Comparison of ENCODE assay signal across 9 cellular contexts in the genomic region with DNA sequence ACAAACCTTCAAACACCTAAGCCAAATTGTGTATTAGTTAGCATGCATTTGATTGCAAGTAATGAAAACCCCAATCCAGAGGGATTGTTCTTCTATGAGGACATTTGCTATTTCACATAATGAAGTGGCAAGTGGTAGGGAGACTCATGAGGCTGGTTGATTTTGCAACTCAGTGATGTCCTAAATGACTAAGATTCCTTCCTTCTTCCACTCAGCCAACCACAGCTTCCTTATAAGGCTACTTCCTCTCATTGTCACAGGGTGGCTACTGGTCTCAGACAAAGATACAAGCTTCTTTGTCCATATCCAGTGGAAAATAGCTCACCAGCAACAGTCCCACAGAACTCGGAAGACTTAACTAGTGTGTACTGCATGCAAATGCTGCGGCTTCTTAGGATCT. TPM values are rescaled to one million over a fixed set of nuclear protein-coding genes. Genes with fewer than 3 reads are reported as not detected.
DNase-seq lines count a peak whose midpoint lies in the region; ATAC-seq and TF ChIP-seq lines count a peak whose summit lies in the region.
"Had no signal": no experiment of that assay in that cellular context is flagged by ENCODE, and none has a peak within 500 bp of the region (broad histone marks: within the 10 kb centered on the region; RNA-seq: fewer than 3 reads in every experiment).

No MANE protein-coding gene starts in this region.

- H3K4me3 ChIP-seq in fibroblast of lung (replicated peaks in 1 of 4; ENCODE audit: control extremely low read depth in 1 of 4, insufficient read depth in 1 of 4, low read depth in 3 of 4, low read length in 4 of 4), result no peak overlapping the region
- no peak overlapping the region for H3K4me3 ChIP-seq in CD4-positive, alpha-beta memory T cell (ENCODE audit: low read length in 2 of 2)

- no peak overlapping the region for H3K27ac Mint-ChIP-seq in activated CD4-positive, alpha-beta T cell treated with anti-CD3 and anti-CD28 coated beads for 36 hours
- H3K27ac Mint-ChIP-seq in activated CD4-positive, alpha-beta T cell treated with anti-CD3 and anti-CD28 coated beads, Interleukin-2, amount 10 ng/mL, durations not matched to agents 24 days and 14 days, result no peak overlapping the region
- no peak overlapping the region for H3K27ac Mint-ChIP-seq in stimulated activated effector memory CD8-positive, alpha-beta T cell treated with anti-CD3 and anti-CD28 coated beads, Interleukin-12 subunit alpha, Interleukin-12 subunit beta, amount 100 ng/mL, for 72 hours
- no peak overlapping the region for H3K27ac Mint-ChIP-seq in CD4-positive, alpha-beta memory T cell

- POLR2A ChIA-PET in activated CD4-positive, alpha-beta T cell treated with anti-CD3 and anti-CD28 coated beads for 36 hours (lab: Charles Lee), result no interaction called here
- POLR2A ChIA-PET in CD4-positive, alpha-beta memory T cell (lab: Charles Lee; ENCODE audit: partially characterized antibody), result no interaction called here

- no peaks in the 10 kb centered on the region for H3K36me3 ChIP-seq in fibroblast of lung (ENCODE audit: control insufficient read depth, insufficient read depth, low read length)
- no peaks in the 10 kb centered on the region for H3K36me3 ChIP-seq in CD4-positive, alpha-beta memory T cell (ENCODE audit: insufficient read depth, low read length)

- H3K9me3 ChIP-seq in fibroblast of lung (ENCODE audit: control insufficient read depth, insufficient read depth, low read depth, low read length), result no peaks in the 10 kb centered on the region
- H3K9me3 ChIP-seq in CD4-positive, alpha-beta memory T cell (ENCODE audit: control insufficient read depth in 1 of 2, low read length in 2 of 2), result no peaks in the 10 kb centered on the region

- H2AFZ ChIP-seq in fibroblast of lung (ENCODE audit: low read length), result no peak overlapping the region

- no peak for TF ChIP-seq CTCF in fibroblast of lung (conservative IDR thresholded peaks at IDR 0.05 in 1 of 2, IDR thresholded peaks at IDR 0.05 in 1 of 2; ENCODE audit: low read depth in 1 of 2, low read length in 2 of 2)

- H3K4me2 ChIP-seq in fibroblast of lung (ENCODE audit: extremely low read depth, insufficient read depth, low read length), result no peak overlapping the region

- no peaks in the 10 kb centered on the region for H3K4me1 Mint-ChIP-seq in activated CD4-positive, alpha-beta T cell treated with anti-CD3 and anti-CD28 coated beads for 36 hours
- no peaks in the 10 kb centered on the region for H3K4me1 Mint-ChIP-seq in activated CD4-positive, alpha-beta T cell treated with anti-CD3 and anti-CD28 coated beads, Interleukin-2, amount 10 ng/mL, durations not matched to agents 24 days and 14 days
- no peaks in the 10 kb centered on the region for H3K4me1 Mint-ChIP-seq in stimulated activated effector memory CD8-positive, alpha-beta T cell treated with anti-CD3 and anti-CD28 coated beads, Interleukin-12 subunit alpha, Interleukin-12 subunit beta, amount 100 ng/mL, for 72 hours
- H3K4me1 Mint-ChIP-seq in CD4-positive, alpha-beta memory T cell, result no peaks in the 10 kb centered on the region
- no peaks in the 10 kb centered on the region for H3K4me1 Mint-ChIP-seq in activated T-cell treated with anti-CD3 and anti-CD28 coated beads, Interleukin-2, amount 50 U/mL, for 4 hours (ENCODE audit: low read depth)

- H3K79me2 ChIP-seq in fibroblast of lung (ENCODE audit: control insufficient read depth, insufficient read depth, low read length), result no peaks in the 10 kb centered on the region

- intact Hi-C loops in activated CD4-positive, alpha-beta T cell treated with anti-CD3 and anti-CD28 coated beads for 36 hours (cut with DNase I, micrococcal nuclease), result no loop called here
- intact Hi-C loops in activated CD4-positive, alpha-beta T cell treated with anti-CD3 and anti-CD28 coated beads, Interleukin-2, amount 10 ng/mL, durations not matched to agents 24 days and 14 days (cut with micrococcal nuclease), result no loop called here
- intact Hi-C loops in CD4-positive, alpha-beta memory T cell (cut with micrococcal nuclease), result no loop called here

- no peak for DNase-seq in activated CD4-positive, alpha-beta T cell treated with anti-CD3 and anti-CD28 coated beads for 36 hours
- no peak for DNase-seq in activated CD4-positive, alpha-beta T cell treated with anti-CD3 and anti-CD28 coated beads, Interleukin-2, amount 10 ng/mL, durations not matched to agents 24 days and 14 days
- DNase-seq in KG1 (lab: John Stamatoyannopoulos, UW), result peak; percentile 1
- DNase-seq in fibroblast of lung (ENCODE audit: low read depth in 2 of 2), result peak; percentile 36 to 78
- DNase-seq in stimulated activated effector memory CD8-positive, alpha-beta T cell treated with anti-CD3 and anti-CD28 coated beads, Interleukin-12 subunit alpha, Interleukin-12 subunit beta, amount 100 ng/mL, for 72 hours (ENCODE audit: low spot score in 2 of 2), result no peak
- no peak for DNase-seq in CD4-positive, alpha-beta memory T cell
- DNase-seq in NCI-H446 (lab: John Stamatoyannopoulos, UW), result no peak
- no peak for DNase-seq in activated T-cell treated with anti-CD3 and anti-CD28 coated beads, Interleukin-2, amount 50 U/mL, for 4 hours

- H3K4me1 ChIP-seq in fibroblast of lung (ENCODE audit: control insufficient read depth, extremely low read depth, insufficient read depth, low read length), result no peaks in the 10 kb centered on the region
- no peaks in the 10 kb centered on the region for H3K4me1 ChIP-seq in CD4-positive, alpha-beta memory T cell (ENCODE audit: insufficient read depth, low read length)

- no peak overlapping the region for H3K27ac ChIP-seq in fibroblast of lung (ENCODE audit: insufficient read depth, low read length)
- no peak overlapping the region for H3K27ac ChIP-seq in CD4-positive, alpha-beta memory T cell (ENCODE audit: low read depth, low read length)

- peak; percentile 26 for ATAC-seq in activated CD4-positive, alpha-beta T cell treated with anti-CD3 and anti-CD28 coated beads for 36 hours
- ATAC-seq in stimulated activated effector memory CD8-positive, alpha-beta T cell treated with anti-CD3 and anti-CD28 coated beads, Interleukin-12 subunit alpha, Interleukin-12 subunit beta, amount 100 ng/mL, for 72 hours, result peak; percentile 82
- no peak for ATAC-seq in activated T-cell treated with anti-CD3 and anti-CD28 coated beads, Interleukin-2, amount 50 U/mL, for 4 hours

- H3K36me3 Mint-ChIP-seq in activated CD4-positive, alpha-beta T cell treated with anti-CD3 and anti-CD28 coated beads for 36 hours (ENCODE audit: low read depth), result no peaks in the 10 kb centered on the region
- no peaks in the 10 kb centered on the region for H3K36me3 Mint-ChIP-seq in activated CD4-positive, alpha-beta T cell treated with anti-CD3 and anti-CD28 coated beads, Interleukin-2, amount 10 ng/mL, durations not matched to agents 24 days and 14 days (ENCODE audit: low read depth)
- H3K36me3 Mint-ChIP-seq in stimulated activated effector memory CD8-positive, alpha-beta T cell treated with anti-CD3 and anti-CD28 coated beads, Interleukin-12 subunit alpha, Interleukin-12 subunit beta, amount 100 ng/mL, for 72 hours, result no peaks in the 10 kb centered on the region
- H3K36me3 Mint-ChIP-seq in CD4-positive, alpha-beta memory T cell, result no peaks in the 10 kb centered on the region
- H3K36me3 Mint-ChIP-seq in activated T-cell treated with anti-CD3 and anti-CD28 coated beads, Interleukin-2, amount 50 U/mL, for 4 hours (ENCODE audit: insufficient read depth), result no peaks in the 10 kb centered on the region

- H3K9me3 Mint-ChIP-seq in activated CD4-positive, alpha-beta T cell treated with anti-CD3 and anti-CD28 coated beads for 36 hours (ENCODE audit: low read depth), result no peaks in the 10 kb centered on the region
- no peaks in the 10 kb centered on the region for H3K9me3 Mint-ChIP-seq in activated CD4-positive, alpha-beta T cell treated with anti-CD3 and anti-CD28 coated beads, Interleukin-2, amount 10 ng/mL, durations not matched to agents 24 days and 14 days
- H3K9me3 Mint-ChIP-seq in stimulated activated effector memory CD8-positive, alpha-beta T cell treated with anti-CD3 and anti-CD28 coated beads, Interleukin-12 subunit alpha, Interleukin-12 subunit beta, amount 100 ng/mL, for 72 hours, result no peaks in the 10 kb centered on the region
- H3K9me3 Mint-ChIP-seq in CD4-positive, alpha-beta memory T cell, result peaks cover 0 to 5% (median 0%) of the 10 kb centered on the region in 8 donors
- no peaks in the 10 kb centered on the region for H3K9me3 Mint-ChIP-seq in activated T-cell treated with anti-CD3 and anti-CD28 coated beads, Interleukin-2, amount 50 U/mL, for 4 hours

- no peaks in the 10 kb centered on the region for H3K27me3 ChIP-seq in fibroblast of lung (ENCODE audit: control insufficient read depth, insufficient read depth, low read length)
- no peaks in the 10 kb centered on the region for H3K27me3 ChIP-seq in CD4-positive, alpha-beta memory T cell (ENCODE audit: insufficient read depth, low read length)

- H4K20me1 ChIP-seq in fibroblast of lung (ENCODE audit: control insufficient read depth, extremely low read depth, insufficient read depth, low read length), result no peaks in the 10 kb centered on the region

- no peak overlapping the region for H3K4me3 Mint-ChIP-seq in activated CD4-positive, alpha-beta T cell treated with anti-CD3 and anti-CD28 coated beads for 36 hours
- H3K4me3 Mint-ChIP-seq in activated CD4-positive, alpha-beta T cell treated with anti-CD3 and anti-CD28 coated beads, Interleukin-2, amount 10 ng/mL, durations not matched to agents 24 days and 14 days, result no peak overlapping the region
- no peak overlapping the region for H3K4me3 Mint-ChIP-seq in stimulated activated effector memory CD8-positive, alpha-beta T cell treated with anti-CD3 and anti-CD28 coated beads, Interleukin-12 subunit alpha, Interleukin-12 subunit beta, amount 100 ng/mL, for 72 hours
- no peak overlapping the region for H3K4me3 Mint-ChIP-seq in CD4-positive, alpha-beta memory T cell
- no peak overlapping the region for H3K4me3 Mint-ChIP-seq in activated T-cell treated with anti-CD3 and anti-CD28 coated beads, Interleukin-2, amount 50 U/mL, for 4 hours

- H3K9ac ChIP-seq in fibroblast of lung (ENCODE audit: insufficient read depth, low read length), result no peak overlapping the region

- CTCF ChIA-PET in activated CD4-positive, alpha-beta T cell treated with anti-CD3 and anti-CD28 coated beads for 36 hours (lab: Charles Lee), result interaction anchor here (0.6 kb wide), 1 partner anchor 36 kb away, joined by 3 read pairs; no protein-coding TSS in a partner anchor
- CTCF ChIA-PET in CD4-positive, alpha-beta memory T cell (lab: Charles Lee; ENCODE audit: partially characterized antibody), result no interaction called here

- H3K27me3 Mint-ChIP-seq in activated CD4-positive, alpha-beta T cell treated with anti-CD3 and anti-CD28 coated beads for 36 hours, result peaks cover 12% of the 10 kb centered on the region
- H3K27me3 Mint-ChIP-seq in activated CD4-positive, alpha-beta T cell treated with anti-CD3 and anti-CD28 coated beads, Interleukin-2, amount 10 ng/mL, durations not matched to agents 24 days and 14 days, result peaks cover 6% of the 10 kb centered on the region
- peaks cover 8 to 11% of the 10 kb centered on the region in 2 donors for H3K27me3 Mint-ChIP-seq in CD4-positive, alpha-beta memory T cell
- peaks cover 10% of the 10 kb centered on the region for H3K27me3 Mint-ChIP-seq in activated T-cell treated with anti-CD3 and anti-CD28 coated beads, Interleukin-2, amount 50 U/mL, for 4 hours (ENCODE audit: low read depth)

RNA-seq across cellular contexts. Expression of a gene that starts 5.3 kb away (rescaled TPM):
- not detected for total RNA-seq in activated CD4-positive, alpha-beta T cell treated with anti-CD3 and anti-CD28 coated beads for 36 hours
- not detected in 2 replicates for total RNA-seq in activated CD4-positive, alpha-beta T cell treated with anti-CD3 and anti-CD28 coated beads, Interleukin-2, amount 10 ng/mL, durations not matched to agents 24 days and 14 days
- total RNA-seq in fibroblast of lung, result not detected in 2 replicates
- polyA plus RNA-seq in fibroblast of lung, result not detected in 2 replicates
- polyA plus RNA-seq in fibroblast of lung (2012), result not detected in 2 replicates
- not detected in 2 replicates for polyA minus RNA-seq in fibroblast of lung (ENCODE audit: low replicate concordance)
- total RNA-seq in CD4-positive, alpha-beta memory T cell, result not detected
- not detected for polyA plus RNA-seq in CD4-positive, alpha-beta memory T cell
- total RNA-seq in activated T-cell treated with anti-CD3 and anti-CD28 coated beads, Interleukin-2, amount 50 U/mL, for 4 hours, result not detected
- total RNA-seq: ureter had no signal

RNA-seq across cellular contexts. Expression of a gene that starts 19.8 kb away (rescaled TPM):
- total RNA-seq in activated CD4-positive, alpha-beta T cell treated with anti-CD3 and anti-CD28 coated beads for 36 hours, result 1 to 10 TPM; 6.4 to 7.1 TPM
- 7.7 and 8.6 TPM in 2 replicates for total RNA-seq in activated CD4-positive, alpha-beta T cell treated with anti-CD3 and anti-CD28 coated beads, Interleukin-2, amount 10 ng/mL, durations not matched to agents 24 days and 14 days
- total RNA-seq in fibroblast of lung, result 5.1 and 5.3 TPM in 2 replicates
- polyA plus RNA-seq in fibroblast of lung, result 1.9 and 2.0 TPM in 2 replicates
- polyA plus RNA-seq in fibroblast of lung (2012), result 2.3 and 3.5 TPM in 2 replicates
- polyA minus RNA-seq in fibroblast of lung (ENCODE audit: low replicate concordance), result 0.16 and 1.6 TPM in 2 replicates
- total RNA-seq in CD4-positive, alpha-beta memory T cell, result 10 to 100 TPM; 10.2 to 11.7 TPM
- polyA plus RNA-seq in CD4-positive, alpha-beta memory T cell, result 1 to 10 TPM; 4.6 to 7.1 TPM
- total RNA-seq in activated T-cell treated with anti-CD3 and anti-CD28 coated beads, Interleukin-2, amount 50 U/mL, for 4 hours, result 10 to 100 TPM in 1 of 3 donors, 1 to 10 TPM in 2; 8.4 to 10.6 (median 9.2) TPM

Comparison
In these comparisons a context has a peak if more than half of its experiments do, and no peak if none do; other contexts are left out.
1. ATAC-seq: peak in activated CD4-positive, alpha-beta T cell treated with anti-CD3 and anti-CD28 coated beads for 36 hours (single experiment) and stimulated activated effector memory CD8-positive, alpha-beta T cell treated with anti-CD3 and anti-CD28 coated beads, Interleukin-12 subunit alpha, Interleukin-12 subunit beta, amount 100 ng/mL, for 72 hours (single experiment); none in activated T-cell treated with anti-CD3 and anti-CD28 coated beads, Interleukin-2, amount 50 U/mL, for 4 hours (0 of 2).
2. DNase-seq: peak in KG1 (single experiment) and fibroblast of lung (2 of 2); none in activated CD4-positive, alpha-beta T cell treated with anti-CD3 and anti-CD28 coated beads for 36 hours (single experiment), activated CD4-positive, alpha-beta T cell treated with anti-CD3 and anti-CD28 coated beads, Interleukin-2, amount 10 ng/mL, durations not matched to agents 24 days and 14 days (single experiment), stimulated activated effector memory CD8-positive, alpha-beta T cell treated with anti-CD3 and anti-CD28 coated beads, Interleukin-12 subunit alpha, Interleukin-12 subunit beta, amount 100 ng/mL, for 72 hours (0 of 2), CD4-positive, alpha-beta memory T cell (0 of 5), NCI-H446 (0 of 2) and activated T-cell treated with anti-CD3 and anti-CD28 coated beads, Interleukin-2, amount 50 U/mL, for 4 hours (single experiment).